Comparison of ENCODE assay signal across 13 cellular contexts in the genomic region with DNA sequence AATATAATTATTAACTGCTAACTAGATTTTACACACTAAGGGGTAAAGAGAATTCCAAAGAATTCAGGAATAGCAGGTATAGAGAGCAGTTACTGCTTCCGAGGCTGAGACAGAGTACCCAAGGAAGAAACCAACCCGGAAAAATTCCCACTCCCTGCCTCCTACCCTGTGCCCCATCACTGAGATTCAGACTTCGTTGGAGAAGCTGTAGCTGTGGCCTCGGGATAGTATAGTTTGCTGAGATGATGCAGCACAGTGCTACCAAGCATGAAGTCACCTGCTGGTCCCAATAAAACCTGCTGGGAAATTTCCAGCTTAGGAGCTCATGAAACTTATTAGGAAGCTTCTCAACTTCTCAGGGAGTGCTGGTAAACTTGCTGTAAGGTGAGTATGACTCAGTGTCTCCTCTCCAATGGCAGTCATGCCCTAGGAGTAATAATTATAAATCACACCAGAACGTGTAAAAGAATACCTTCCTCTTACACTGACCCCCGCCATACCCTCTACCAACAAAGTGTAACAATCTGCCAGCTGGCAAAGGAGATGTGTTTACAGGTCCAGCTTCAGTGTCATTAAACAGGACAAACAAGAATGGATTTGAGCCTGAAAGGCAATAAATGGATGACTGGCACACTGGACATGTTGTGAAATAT.
"Had no signal": no experiment of that assay in that cellular context is flagged by ENCODE, and none has a peak within 500 bp of the region (broad histone marks: within the 10 kb centered on the region; RNA-seq: fewer than 3 reads in every experiment).

No MANE protein-coding gene starts in this region.

- H3K4me1 Mint-ChIP-seq: activated CD4-positive, alpha-beta T cell treated with anti-CD3 and anti-CD28 coated beads for 36 hours; activated naive CD4-positive, alpha-beta T cell treated with anti-CD3 and anti-CD28 coated beads, Interleukin-2, amount 50 U/mL, for 24 hours had no signal

- H3K27me3 Mint-ChIP-seq: activated CD4-positive, alpha-beta memory T cell treated with anti-CD3 and anti-CD28 coated beads for 36 hours; activated CD4-positive, alpha-beta T cell treated with anti-CD3 and anti-CD28 coated beads for 36 hours; activated naive CD4-positive, alpha-beta T cell treated with anti-CD3 and anti-CD28 coated beads, Interleukin-2, amount 50 U/mL, for 24 hours; activated T-cell treated with anti-CD3 and anti-CD28 coated beads, Interleukin-2, amount 50 U/mL, for 24 hours; stimulated activated naive CD8-positive, alpha-beta T cell treated with anti-CD3 and anti-CD28 coated beads, Interleukin-15, Interleukin-2, amounts not matched to agents 100 ng/mL and 50 ng/mL, for 24 hours had no signal

- H3K4me1 ChIP-seq: adrenal gland, psoas muscle, upper lobe of right lung had no signal

- H3K27ac ChIP-seq: adrenal gland, psoas muscle, upper lobe of right lung, VCaP had no signal

- H3K9me3 Mint-ChIP-seq: activated naive CD4-positive, alpha-beta T cell treated with anti-CD3 and anti-CD28 coated beads, Interleukin-2, amount 50 U/mL, for 24 hours had no signal

- DNase-seq: activated CD4-positive, alpha-beta memory T cell treated with anti-CD3 and anti-CD28 coated beads for 36 hours; activated CD4-positive, alpha-beta T cell treated with anti-CD3 and anti-CD28 coated beads for 36 hours; activated effector memory CD4-positive, alpha-beta T cell treated with Interleukin-2 at 50 U/mL for 16 hours; activated T-cell treated with anti-CD3 and anti-CD28 coated beads, Interleukin-2, amount 50 U/mL, for 24 hours; adrenal gland; erythroblast; mesendoderm; psoas muscle; upper lobe of right lung had no signal

- H3K9me3 ChIP-seq: adrenal gland, psoas muscle, upper lobe of right lung had no signal

- H3K4me3 ChIP-seq: adrenal gland, psoas muscle, upper lobe of right lung had no signal

- ATAC-seq: activated CD4-positive, alpha-beta T cell treated with anti-CD3 and anti-CD28 coated beads for 36 hours; psoas muscle; sciatic nerve; upper lobe of right lung had no signal

- H3K36me3 ChIP-seq: adrenal gland, upper lobe of right lung had no signal

- H3K27me3 ChIP-seq: adrenal gland, upper lobe of right lung had no signal

- H3K27ac Mint-ChIP-seq: activated CD4-positive, alpha-beta memory T cell treated with anti-CD3 and anti-CD28 coated beads for 36 hours; activated CD4-positive, alpha-beta T cell treated with anti-CD3 and anti-CD28 coated beads for 36 hours; activated naive CD4-positive, alpha-beta T cell treated with anti-CD3 and anti-CD28 coated beads, Interleukin-2, amount 50 U/mL, for 24 hours; activated T-cell treated with anti-CD3 and anti-CD28 coated beads, Interleukin-2, amount 50 U/mL, for 24 hours; stimulated activated naive CD8-positive, alpha-beta T cell treated with anti-CD3 and anti-CD28 coated beads, Interleukin-15, Interleukin-2, amounts not matched to agents 100 ng/mL and 50 ng/mL, for 24 hours had no signal

- H3K36me3 Mint-ChIP-seq: activated CD4-positive, alpha-beta memory T cell treated with anti-CD3 and anti-CD28 coated beads for 36 hours; activated naive CD4-positive, alpha-beta T cell treated with anti-CD3 and anti-CD28 coated beads, Interleukin-2, amount 50 U/mL, for 24 hours had no signal

- H3K4me3 Mint-ChIP-seq: activated CD4-positive, alpha-beta memory T cell treated with anti-CD3 and anti-CD28 coated beads for 36 hours; activated CD4-positive, alpha-beta T cell treated with anti-CD3 and anti-CD28 coated beads for 36 hours; activated naive CD4-positive, alpha-beta T cell treated with anti-CD3 and anti-CD28 coated beads, Interleukin-2, amount 50 U/mL, for 24 hours; activated T-cell treated with anti-CD3 and anti-CD28 coated beads, Interleukin-2, amount 50 U/mL, for 24 hours; stimulated activated naive CD8-positive, alpha-beta T cell treated with anti-CD3 and anti-CD28 coated beads, Interleukin-15, Interleukin-2, amounts not matched to agents 100 ng/mL and 50 ng/mL, for 24 hours had no signal
